24 cellular contexts compared by ENCODE assay signal in the genomic region with DNA sequence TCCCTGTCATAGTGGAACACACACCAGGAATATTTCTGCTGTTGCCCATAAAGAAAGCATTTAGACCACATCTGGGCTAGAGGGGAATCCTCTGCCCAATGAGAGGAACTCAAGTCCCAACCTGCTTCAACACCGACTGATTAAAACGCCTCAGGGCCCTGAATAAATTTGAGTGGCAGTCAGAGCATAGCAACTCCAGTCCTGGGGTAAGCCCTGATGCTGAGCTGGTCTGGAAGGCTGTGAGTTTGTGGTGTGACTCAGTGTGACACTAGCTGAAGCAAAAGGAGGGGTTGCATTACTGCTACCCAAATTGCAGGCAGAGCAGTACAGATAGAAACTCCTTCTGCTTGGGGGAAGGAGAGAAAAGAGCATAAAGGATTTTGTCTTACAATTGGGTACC.
"Had no signal": no experiment of that assay in that cellular context is flagged by ENCODE, and none has a peak within 500 bp of the region (broad histone marks: within the 10 kb centered on the region; RNA-seq: fewer than 3 reads in every experiment).

No MANE protein-coding gene starts in this region.

- H3K36me3 ChIP-seq: spleen, tibial nerve, upper lobe of right lung, vagina had no signal

- H3K9me3 Mint-ChIP-seq: nephron progenitor cell had no signal

- H3K27me3 Mint-ChIP-seq: naive B cell; stimulated activated naive B cell treated with anti-CD40 and anti-IgM and Interleukin-4, amounts not matched to agents 10 μg/mL and 1 μg/mL and 100 μg/mL, for 72 hours; stimulated activated naive CD8-positive, alpha-beta T cell treated with anti-CD3 and anti-CD28 coated beads, Interleukin-15, amount 100 ng/mL, for 72 hours had no signal

- H3K27ac Mint-ChIP-seq: immature natural killer cell; naive B cell; nephron progenitor cell; stimulated activated naive B cell treated with anti-CD40 and anti-IgM and Interleukin-4, amounts not matched to agents 10 μg/mL and 1 μg/mL and 100 μg/mL, for 72 hours; stimulated activated naive CD8-positive, alpha-beta T cell treated with anti-CD3 and anti-CD28 coated beads, Interleukin-15, amount 100 ng/mL, for 72 hours had no signal

- H3K4me3 ChIP-seq: dorsolateral prefrontal cortex, lung, spleen, testis, tibial nerve, upper lobe of right lung, vagina had no signal

- H3K4me1 ChIP-seq: spleen, testis, tibial nerve, upper lobe of right lung, vagina had no signal

- ATAC-seq: esophagus mucosa; left colon; left ventricle myocardium superior; sciatic nerve; stimulated activated naive B cell treated with anti-CD40 and anti-IgM and Interleukin-4, amounts not matched to agents 10 μg/mL and 1 μg/mL and 100 μg/mL, for 72 hours; stimulated activated naive CD8-positive, alpha-beta T cell treated with anti-CD3 and anti-CD28 coated beads, Interleukin-15, amount 100 ng/mL, for 72 hours; upper lobe of right lung had no signal

- H3K36me3 Mint-ChIP-seq: naive B cell; stimulated activated naive B cell treated with anti-CD40 and anti-IgM and Interleukin-4, amounts not matched to agents 10 μg/mL and 1 μg/mL and 100 μg/mL, for 72 hours had no signal

- H3K27me3 ChIP-seq: spleen, testis, tibial nerve, upper lobe of right lung, vagina had no signal

- H3K4me1 Mint-ChIP-seq: immature natural killer cell; naive B cell; nephron progenitor cell; stimulated activated naive B cell treated with anti-CD40 and anti-IgM and Interleukin-4, amounts not matched to agents 10 μg/mL and 1 μg/mL and 100 μg/mL, for 72 hours; stimulated activated naive CD8-positive, alpha-beta T cell treated with anti-CD3 and anti-CD28 coated beads, Interleukin-15, amount 100 ng/mL, for 72 hours had no signal

- H3K9me3 ChIP-seq: testis, tibial nerve, upper lobe of right lung, vagina had no signal

- DNase-seq: cortex of kidney; dorsolateral prefrontal cortex; effector CD8-positive, alpha-beta T cell; immature natural killer cell; left colon; left ventricle myocardium superior; mesendoderm; naive B cell; nephron progenitor cell; posterior cingulate gyrus; spleen; stimulated activated CD4-positive, alpha-beta T cell treated with anti-CD3 and anti-CD28 coated beads, Interleukin-15, amount 100 ng/mL, for 24 hours; stimulated activated CD4-positive, alpha-beta T cell treated with anti-CD3 and anti-CD28 coated beads, Interleukin-2, amount 100 ng/mL, for 24 hours; stimulated activated CD4-positive, alpha-beta T cell treated with anti-CD3 and anti-CD28 coated beads, Interleukin-4, amount 100 ng/mL, for 4 hours; stimulated activated naive B cell treated with anti-CD40 and anti-IgM and Interleukin-4, amounts not matched to agents 10 μg/mL and 1 μg/mL and 100 μg/mL, for 72 hours; stimulated activated naive CD8-positive, alpha-beta T cell treated with anti-CD3 and anti-CD28 coated beads, Interleukin-15, amount 100 ng/mL, for 72 hours; testis; upper lobe of right lung had no signal

- H3K4me3 Mint-ChIP-seq: immature natural killer cell; naive B cell; nephron progenitor cell; stimulated activated naive B cell treated with anti-CD40 and anti-IgM and Interleukin-4, amounts not matched to agents 10 μg/mL and 1 μg/mL and 100 μg/mL, for 72 hours; stimulated activated naive CD8-positive, alpha-beta T cell treated with anti-CD3 and anti-CD28 coated beads, Interleukin-15, amount 100 ng/mL, for 72 hours had no signal

- H3K27ac ChIP-seq: dorsolateral prefrontal cortex, spleen, testis, tibial nerve, upper lobe of right lung, vagina had no signal

- FAIRE-seq: kidney had no signal
